ENCODE assay signal across 1 cellular context in genomic region chr1:225477296-225477911, GRCh38.
TF ChIP-seq lines count a peak whose summit lies in the region.

No MANE protein-coding gene starts in this region.

TF ChIP-seq in H1, 55 proteins besides CTCF, POLR2A, EP300 and RAD21:
- TF ChIP-seq BACH1 (IDR thresholded peaks at IDR 0.05; ENCODE audit: low read length): no peak
- TF ChIP-seq SIX5 (IDR thresholded peaks at IDR 0.05; ENCODE audit: low read depth, low read length): no peak
- TF ChIP-seq POU5F1 (IDR thresholded peaks at IDR 0.05; ENCODE audit: low read depth, low read length): no peak
